Comparison of ENCODE assay signal across 10 cellular contexts in the genomic region with DNA sequence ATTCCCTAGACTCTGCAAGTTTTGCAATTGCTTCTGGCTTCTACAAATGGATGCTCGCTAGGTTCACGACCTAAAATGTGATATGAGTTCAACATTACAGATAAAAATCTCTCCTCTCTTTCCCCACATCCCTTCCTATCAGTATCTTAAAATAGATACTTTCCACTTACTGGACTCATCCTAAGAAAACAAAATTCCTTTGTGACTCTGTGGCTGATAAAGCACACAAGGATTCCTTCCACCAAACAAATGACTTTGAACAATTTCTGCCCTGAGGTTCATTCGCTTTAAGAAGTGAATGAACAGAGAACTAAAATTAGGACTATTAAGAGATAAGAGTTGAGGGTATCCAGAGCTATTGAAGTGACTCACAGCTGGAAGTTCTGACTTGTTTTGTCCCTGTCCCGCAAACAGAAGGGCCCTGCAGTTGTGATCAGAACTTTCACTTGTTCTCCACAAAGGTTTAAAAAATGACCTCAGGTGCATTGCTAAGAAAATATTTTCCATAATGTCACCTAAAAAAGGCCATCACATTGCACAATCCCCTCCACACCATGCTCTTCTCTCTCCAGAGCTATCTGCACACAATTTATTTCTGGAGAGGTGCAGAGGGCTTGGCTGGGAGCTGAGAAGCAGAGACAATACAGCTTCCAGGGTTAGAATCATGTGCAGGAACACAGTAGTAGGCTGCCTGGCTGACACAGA.
A peak's percentile ranks its signal among the peaks of the same experiment; 100 is the strongest.
DNase-seq lines count a peak whose midpoint lies in the region; ATAC-seq, FAIRE-seq and TF ChIP-seq lines count a peak whose summit lies in the region.
"Had no signal": no experiment of that assay in that cellular context is flagged by ENCODE, and none has a peak within 500 bp of the region (broad histone marks: within the 10 kb centered on the region; RNA-seq: fewer than 3 reads in every experiment).

No MANE protein-coding gene starts in this region.

- CTCF ChIA-PET in A549 (lab: Yijun Ruan, JAX) = no interaction called here

- peaks cover 66% of the 10 kb centered on the region for H3K4me1 ChIP-seq in A549
- peaks cover 59% of the 10 kb centered on the region for H3K4me1 ChIP-seq in HUES6 (ENCODE audit: control insufficient read depth, insufficient read depth, low read length)
- H3K4me1 ChIP-seq in keratinocyte (ENCODE audit: control insufficient read depth, extremely low read depth, insufficient read depth, low read length) = peaks cover 31% of the 10 kb centered on the region

- DNase-seq in A549 (ENCODE audit: low read depth in 1 of 2, low spot score in 1 of 2) (peak in 1 of 2 experiments; percentile 45), keratinocyte (ENCODE audit: low read depth, low spot score) (no peak), NCI-H1092 (lab: John Stamatoyannopoulos, UW) (no peak), HPDE6-E6E7 (ENCODE audit: extremely low spot score) (no peak)
- DNase-seq in effector CD4-positive, alpha-beta T cell = no peak
- DNase-seq: cortex of kidney had no signal

- POLR2A ChIA-PET in A549 (lab: Yijun Ruan, JAX) = interaction anchor here (0.5 kb wide), 1 partner anchor 278 kb away, joined by 3 read pairs; no protein-coding TSS in a partner anchor

- no peaks in the 10 kb centered on the region for H3K36me3 ChIP-seq in HUES6 (ENCODE audit: control insufficient read depth, insufficient read depth, low read length)
- H3K36me3 ChIP-seq in keratinocyte (ENCODE audit: control insufficient read depth in 2 of 2, extremely low read depth in 1 of 2, insufficient read depth in 2 of 2, low read length in 2 of 2) = no peaks in the 10 kb centered on the region

- no peak for TF ChIP-seq CTCF in A549 (IDR thresholded peaks at IDR 0.05)
- no peak for TF ChIP-seq CTCF in keratinocyte (optimal IDR thresholded peaks at IDR 0.05 in 1 of 3, IDR thresholded peaks at IDR 0.05 in 1 of 3, conservative IDR thresholded peaks at IDR 0.05 in 1 of 3; ENCODE audit: extremely low read depth in 1 of 3, insufficient read depth in 2 of 3, low read length in 3 of 3)

- peaks cover 2% of the 10 kb centered on the region for H3K9me1 ChIP-seq in keratinocyte (ENCODE audit: control insufficient read depth, extremely low read depth, insufficient read depth, low read length)

- peak overlapping the region; percentile 13 to 63; a peak in 4 of 6 replicates for H3K27ac ChIP-seq in A549
- 0 out of 2 replicates have a peak overlapping the region, but pooled peaks have one; percentile 18 for H3K27ac ChIP-seq in HUES6 (ENCODE audit: low read depth, low read length)
- peak overlapping the region; percentile 91 for H3K27ac ChIP-seq in angular gyrus (ENCODE audit: low read depth, low read length)
- no peak overlapping the region for H3K27ac ChIP-seq in keratinocyte (ENCODE audit: control insufficient read depth, insufficient read depth, low read length)
- H3K27ac ChIP-seq: BLaER1 treated with 17β-estradiol and CSF1 and Interleukin-3, amounts not matched to agents 10 nM and 100 nM had no signal

- TF ChIP-seq EP300 in A549 (IDR thresholded peaks at IDR 0.05) = no peak; a peak in 1 of 5 replicates

- H3K4me3 ChIP-seq in A549 = no peak overlapping the region
- no peak overlapping the region for H3K4me3 ChIP-seq in HUES6 (ENCODE audit: low read depth, low read length)
- no peak overlapping the region for H3K4me3 ChIP-seq in keratinocyte (ENCODE audit: control insufficient read depth in 2 of 3, extremely low read depth in 1 of 3, insufficient read depth in 2 of 3, low read depth in 1 of 3, low read length in 3 of 3)
- H3K4me3 ChIP-seq: BLaER1 treated with 17β-estradiol and CSF1 and Interleukin-3, amounts not matched to agents 10 nM and 100 nM had no signal

- no peak for TF ChIP-seq RAD21 in A549 (conservative IDR thresholded peaks at IDR 0.05 in 1 of 2, IDR thresholded peaks at IDR 0.05 in 1 of 2)

- H3K9ac ChIP-seq in HUES6 (ENCODE audit: low read length) (no peak overlapping the region), keratinocyte (ENCODE audit: control insufficient read depth, extremely low read depth, insufficient read depth, low read length) (no peak overlapping the region)
- H3K9ac ChIP-seq: BLaER1 treated with 17β-estradiol and CSF1 and Interleukin-3, amounts not matched to agents 10 nM and 100 nM had no signal

- 41% methylated on average over 4 of the region's 4 CpGs for WGBS in A549 (ENCODE audit: missing lambda C conversion rate)

- no peak for TF ChIP-seq POLR2A in A549 (IDR thresholded peaks at IDR 0.05; ENCODE audit: low read length)

- H3K27me3 ChIP-seq in HUES6 (ENCODE audit: control insufficient read depth, insufficient read depth, low read length) (no peaks in the 10 kb centered on the region), keratinocyte (ENCODE audit: control insufficient read depth, extremely low read depth, insufficient read depth, low read length) (no peaks in the 10 kb centered on the region)
- H3K27me3 ChIP-seq: BLaER1 treated with 17β-estradiol and CSF1 and Interleukin-3, amounts not matched to agents 10 nM and 100 nM had no signal

- H2AFZ ChIP-seq in keratinocyte (ENCODE audit: control insufficient read depth, low read length) = no peak overlapping the region

- no peaks in the 10 kb centered on the region for H4K20me1 ChIP-seq in keratinocyte (ENCODE audit: control insufficient read depth, extremely low read depth, insufficient read depth, low read length)

- H3K9me3 ChIP-seq in A549 (no peaks in the 10 kb centered on the region), HUES6 (ENCODE audit: control insufficient read depth, insufficient read depth, low read depth, low read length) (no peaks in the 10 kb centered on the region), keratinocyte (ENCODE audit: control insufficient read depth, low read depth, low read length) (no peaks in the 10 kb centered on the region)

- dilution Hi-C loops in keratinocyte (cut with MboI; ENCODE audit: extremely low pct_ligation_motif_present, low sequenced_read_pairs) = no loop called here

- peaks cover 11% of the 10 kb centered on the region for H3K79me2 ChIP-seq in keratinocyte (ENCODE audit: control insufficient read depth, insufficient read depth, low read length)

- H3K4me2 ChIP-seq in A549 (peak overlapping the region; percentile 63), keratinocyte (ENCODE audit: control insufficient read depth, extremely low read depth, insufficient read depth, low read depth, low read length) (peak overlapping the region; percentile 25)

- FAIRE-seq in A549 (lab: Jason Lieb, UNC) (no peak), keratinocyte (lab: Jason Lieb, UNC) (no peak)

- peak in 1 of 2 experiments; percentile 46; a peak in 3 of 6 replicates for ATAC-seq in A549
- no peak for ATAC-seq in HG02970 (IDR thresholded peaks at IDR 0.05; ENCODE audit: low FRiP score, unreplicated experiment)

TF ChIP-seq in A549, 52 proteins besides CTCF, POLR2A, EP300 and RAD21:
- peak; percentile 69; the same call in 1 of the 2 replicates for TF ChIP-seq GATA3 (IDR thresholded peaks at IDR 0.05; ENCODE audit: borderline replicate concordance)
- TF ChIP-seq RCOR1 (IDR thresholded peaks at IDR 0.05; ENCODE audit: low read depth, low read length) = no peak
- no peak for TF ChIP-seq BHLHE40 (IDR thresholded peaks at IDR 0.05; ENCODE audit: low read depth, low read length)
- TF ChIP-seq HOXA7 (CRISPR knock-in tag; IDR thresholded peaks at IDR 0.05) = no peak
- no peak for TF ChIP-seq FOSL2 (IDR thresholded peaks at IDR 0.05)
- TF ChIP-seq FOSL2 (CRISPR knock-in tag; IDR thresholded peaks at IDR 0.05) = peak; percentile 48
- TF ChIP-seq CBX2 (IDR thresholded peaks at IDR 0.05; ENCODE audit: borderline replicate concordance, low read depth) = no peak
- no peak for TF ChIP-seq NPAS2 (CRISPR knock-in tag; IDR thresholded peaks at IDR 0.05; ENCODE audit: borderline replicate concordance)
- TF ChIP-seq MAZ (IDR thresholded peaks at IDR 0.05; ENCODE audit: borderline replicate concordance, low read depth, low read length) = no peak
- TF ChIP-seq, protein P1, sequence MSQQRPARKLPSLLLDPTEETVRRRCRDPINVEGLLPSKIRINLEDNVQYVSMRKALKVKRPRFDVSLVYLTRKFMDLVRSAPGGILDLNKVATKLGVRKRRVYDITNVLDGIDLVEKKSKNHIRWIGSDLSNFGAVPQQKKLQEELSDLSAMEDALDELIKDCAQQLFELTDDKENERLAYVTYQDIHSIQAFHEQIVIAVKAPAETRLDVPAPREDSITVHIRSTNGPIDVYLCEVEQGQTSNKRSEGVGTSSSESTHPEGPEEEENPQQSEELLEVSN (IDR thresholded peaks at IDR 0.05; ENCODE audit: borderline replicate concordance, low read depth) = no peak
- TF ChIP-seq RNF2 (IDR thresholded peaks at IDR 0.05; ENCODE audit: borderline replicate concordance, low read depth) = no peak
- no peak for TF ChIP-seq MYC (IDR thresholded peaks at IDR 0.05; ENCODE audit: borderline replicate concordance, low read length)
- TF ChIP-seq MAX (IDR thresholded peaks at IDR 0.05) = no peak
- 0 out of 5 replicates have a peak, but pooled peaks of 1 of the 2 experiments have one; percentile 25 for TF ChIP-seq JUN (IDR thresholded peaks at IDR 0.05)
- no peak for TF ChIP-seq TFCP2L1 (CRISPR knock-in tag; IDR thresholded peaks at IDR 0.05)
- no peak for TF ChIP-seq ELK1 (IDR thresholded peaks at IDR 0.05; ENCODE audit: low read depth, low read length)
- no peak for TF ChIP-seq ATOH8 (CRISPR knock-in tag; IDR thresholded peaks at IDR 0.05; ENCODE audit: low read depth)
- TF ChIP-seq CEBPB (IDR thresholded peaks at IDR 0.05) = peak in 1 of 2 experiments; percentile 19; a peak in 1 of 4 replicates
- TF ChIP-seq ZSCAN20 (CRISPR knock-in tag; IDR thresholded peaks at IDR 0.05) = no peak
